1 cellular context compared by ENCODE assay signal in the genomic region with DNA sequence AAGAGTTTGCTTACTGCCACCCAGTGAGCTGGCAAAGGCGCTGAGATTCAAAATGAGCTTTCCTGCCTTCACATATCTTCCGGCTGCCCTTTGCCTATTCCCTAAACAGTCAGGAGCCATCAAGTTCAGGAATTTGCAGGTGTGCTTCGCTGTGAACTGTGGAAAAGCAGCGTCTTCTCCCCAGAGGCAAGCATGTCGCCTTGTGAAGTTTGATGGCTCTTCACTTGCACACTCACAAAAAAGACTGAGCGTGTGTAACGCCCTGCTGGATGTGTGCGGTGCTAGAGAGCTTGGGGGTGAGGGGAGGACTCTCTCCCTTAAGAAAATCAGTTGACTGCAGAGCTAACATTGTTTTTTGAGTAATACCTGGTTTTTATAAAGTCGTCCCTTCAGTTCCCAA.
TF ChIP-seq lines count a peak whose summit lies in the region.

No MANE protein-coding gene starts in this region.

TF ChIP-seq in IMR-90, 13 proteins besides CTCF, POLR2A, EP300 and RAD21 (continued from another document):
- TF ChIP-seq USF2 (IDR thresholded peaks at IDR 0.05; ENCODE audit: low read depth, low read length) (no peak), BHLHE40 (IDR thresholded peaks at IDR 0.05; ENCODE audit: low read depth, low read length) (no peak), CHD1 (IDR thresholded peaks at IDR 0.05; ENCODE audit: low read depth, low read length) (no peak)
